ENCODE assay signal across 8 cellular contexts in genomic region chr7:100866721-100867039, GRCh38. TPM values are rescaled to one million over a fixed set of nuclear protein-coding genes. Genes with fewer than 3 reads are reported as not detected.
DNase-seq lines count a peak whose midpoint lies in the region; TF ChIP-seq lines count a peak whose summit lies in the region.

No MANE protein-coding gene starts in this region.

- H3K36me3 ChIP-seq in BJ (ENCODE audit: control insufficient read depth, insufficient read depth, low read length) = peaks cover 22% of the 10 kb centered on the region
- peaks cover 12% of the 10 kb centered on the region for H3K36me3 ChIP-seq in MG63
- H3K36me3 ChIP-seq in WERI-Rb-1 = no peaks in the 10 kb centered on the region

- no peaks in the 10 kb centered on the region for H3K27me3 Mint-ChIP-seq in dendritic cell treated with granulocyte-macrophage colony-stimulating factor and Interleukin-4, amounts not matched to agents 40 ng/mL and 50 ng/mL, for 4 days
- H3K27me3 Mint-ChIP-seq in neural crest cell (ENCODE audit: low read depth) = no peaks in the 10 kb centered on the region

- no peak overlapping the region for H3K27ac ChIP-seq in WERI-Rb-1

- peaks cover 80% of the 10 kb centered on the region for H3K4me1 Mint-ChIP-seq in dendritic cell treated with granulocyte-macrophage colony-stimulating factor and Interleukin-4, amounts not matched to agents 40 ng/mL and 50 ng/mL, for 4 days (ENCODE audit: low read depth)
- peaks cover 17% of the 10 kb centered on the region for H3K4me1 Mint-ChIP-seq in neural crest cell

- peak overlapping the region; percentile 100; the same call in 1 of the 2 replicates for H3K4me3 ChIP-seq in BJ (ENCODE audit: low read depth, low read length)
- H3K4me3 ChIP-seq in MG63 = peak overlapping the region; percentile 75
- H3K4me3 ChIP-seq in WERI-Rb-1 (ENCODE audit: low read depth, low read length) = no peak overlapping the region

- TF ChIP-seq CTCF in BJ (IDR thresholded peaks at IDR 0.05; ENCODE audit: insufficient read depth, low read depth, low read length) (no peak), neural crest cell (conservative IDR thresholded peaks at IDR 0.05) (no peak), WERI-Rb-1 (IDR thresholded peaks at IDR 0.05; ENCODE audit: low read depth, low read length) (no peak)

- H3K36me3 Mint-ChIP-seq in dendritic cell treated with granulocyte-macrophage colony-stimulating factor and Interleukin-4, amounts not matched to agents 40 ng/mL and 50 ng/mL, for 4 days (ENCODE audit: low read depth) = peaks cover 84% of the 10 kb centered on the region
- H3K36me3 Mint-ChIP-seq in neural crest cell (ENCODE audit: low read depth) = peaks cover 3% of the 10 kb centered on the region

- CTCF ChIA-PET in BJ (lab: Yijun Ruan, JAX) = interaction anchor here (0.8 to 2.0 kb wide), 3 partner anchors 14 to 161 kb away, joined by 3 to 5 read pairs (median 3); partner anchors contain the start of genes POP7 and SLC12A9

- H3K9me3 Mint-ChIP-seq in dendritic cell treated with granulocyte-macrophage colony-stimulating factor and Interleukin-4, amounts not matched to agents 40 ng/mL and 50 ng/mL, for 4 days = no peaks in the 10 kb centered on the region
- H3K9me3 Mint-ChIP-seq in neural crest cell = no peaks in the 10 kb centered on the region

- intact Hi-C loops in dendritic cell treated with granulocyte-macrophage colony-stimulating factor and Interleukin-4, amounts not matched to agents 40 ng/mL and 50 ng/mL, for 4 days (cut with micrococcal nuclease) = loop anchor here (2.0 kb wide), 1 partner anchor 14 kb away; the partner anchor contains the start of gene SLC12A9

- peak overlapping the region; percentile 88 for H3K4me3 Mint-ChIP-seq in dendritic cell treated with granulocyte-macrophage colony-stimulating factor and Interleukin-4, amounts not matched to agents 40 ng/mL and 50 ng/mL, for 4 days
- peak overlapping the region; percentile 95 for H3K4me3 Mint-ChIP-seq in neural crest cell

- DNase-seq in BJ (ENCODE audit: low read depth) (no peak), MG63 (no peak), neural crest cell (ENCODE audit: low read depth, low spot score) (no peak), NCI-H1105 treated with DMSO at 0.1 percent for 48 hours (lab: John Stamatoyannopoulos, UW) (no peak), foreskin melanocyte (no peak), WERI-Rb-1 (no peak), DMS153 (lab: John Stamatoyannopoulos, UW) (no peak)

- POLR2A ChIA-PET in BJ (lab: Charles Lee) = interaction anchor here (0.5 to 0.8 kb wide), 2 partner anchors 23 to 25 kb away, joined by 3 to 6 read pairs; partner anchors contain the start of gene UFSP1

- H3K27me3 ChIP-seq in BJ (ENCODE audit: control insufficient read depth, insufficient read depth, low read length) (no peaks in the 10 kb centered on the region), MG63 (no peaks in the 10 kb centered on the region), WERI-Rb-1 (ENCODE audit: insufficient read depth, low read depth, severe bottlenecking) (no peaks in the 10 kb centered on the region)

- peak overlapping the region; percentile 91 for H3K27ac Mint-ChIP-seq in dendritic cell treated with granulocyte-macrophage colony-stimulating factor and Interleukin-4, amounts not matched to agents 40 ng/mL and 50 ng/mL, for 4 days
- H3K27ac Mint-ChIP-seq in neural crest cell (ENCODE audit: unreplicated experiment) = peak overlapping the region; percentile 98

- H3K9me3 ChIP-seq in MG63 (no peaks in the 10 kb centered on the region), WERI-Rb-1 (ENCODE audit: severe bottlenecking) (no peaks in the 10 kb centered on the region)

RNA-seq across cellular contexts. Expression of gene TRIP6, which starts 0.5 kb away (rescaled TPM):
- polyA plus RNA-seq in BJ (2011; rRNA removed) = 70.3 and 105 TPM in 2 replicates
- 31.9 and 48.3 TPM in 2 replicates for polyA minus RNA-seq in BJ (2011; rRNA and poly(A)+ RNA removed)
- total RNA-seq in MG63 (2014; rRNA removed; shearing (Covaris generic); ENCODE audit: low replicate concordance) = 147 and 173 TPM in 2 replicates
- 34.8 and 39.7 TPM in 2 replicates for total RNA-seq in neural crest cell

RNA-seq across cellular contexts. Expression of gene SRRT, which starts 8.2 kb away (rescaled TPM):
- 37.4 and 47.1 TPM in 2 replicates for polyA plus RNA-seq in BJ (2011; rRNA removed)
- polyA minus RNA-seq in BJ (2011; rRNA and poly(A)+ RNA removed) = 32.1 and 34.4 TPM in 2 replicates
- total RNA-seq in MG63 (2014; rRNA removed; shearing (Covaris generic); ENCODE audit: low replicate concordance) = 60.3 and 102 TPM in 2 replicates
- total RNA-seq in neural crest cell = 330 and 356 TPM in 2 replicates

RNA-seq across cellular contexts. Expression of gene SLC12A9, which starts 14.2 kb away (rescaled TPM):
- 14.2 and 23.1 TPM in 2 replicates for polyA plus RNA-seq in BJ (2011; rRNA removed)
- 11.1 and 14.5 TPM in 2 replicates for polyA minus RNA-seq in BJ (2011; rRNA and poly(A)+ RNA removed)
- 12.0 and 13.6 TPM in 2 replicates for total RNA-seq in MG63 (2014; rRNA removed; shearing (Covaris generic); ENCODE audit: low replicate concordance)
- total RNA-seq in neural crest cell = 25.2 and 27.7 TPM in 2 replicates

RNA-seq across cellular contexts. Expression of gene UFSP1, which starts 22.8 kb away (rescaled TPM):
- 1.1 and 2.0 TPM in 2 replicates for polyA plus RNA-seq in BJ (2011; rRNA removed)
- 1.0 and 1.6 TPM in 2 replicates for polyA minus RNA-seq in BJ (2011; rRNA and poly(A)+ RNA removed)
- total RNA-seq in MG63 (2014; rRNA removed; shearing (Covaris generic); ENCODE audit: low replicate concordance) = 5.4 and 6.8 TPM in 2 replicates
- total RNA-seq in neural crest cell = 4.4 and 4.6 TPM in 2 replicates

RNA-seq across cellular contexts. Expression of gene ACHE, which starts 29.0 kb away (rescaled TPM):
- polyA plus RNA-seq in BJ (2011; rRNA removed) = 0.05 and 0.22 TPM in 2 replicates
- polyA minus RNA-seq in BJ (2011; rRNA and poly(A)+ RNA removed) = 0.21 TPM in 1 of 2 replicates, not detected in the other
- total RNA-seq in MG63 (2014; rRNA removed; shearing (Covaris generic); ENCODE audit: low replicate concordance) = not detected in 2 replicates
- 1.7 and 2.0 TPM in 2 replicates for total RNA-seq in neural crest cell
